Comparison of ENCODE assay signal across 14 cellular contexts in the genomic region with DNA sequence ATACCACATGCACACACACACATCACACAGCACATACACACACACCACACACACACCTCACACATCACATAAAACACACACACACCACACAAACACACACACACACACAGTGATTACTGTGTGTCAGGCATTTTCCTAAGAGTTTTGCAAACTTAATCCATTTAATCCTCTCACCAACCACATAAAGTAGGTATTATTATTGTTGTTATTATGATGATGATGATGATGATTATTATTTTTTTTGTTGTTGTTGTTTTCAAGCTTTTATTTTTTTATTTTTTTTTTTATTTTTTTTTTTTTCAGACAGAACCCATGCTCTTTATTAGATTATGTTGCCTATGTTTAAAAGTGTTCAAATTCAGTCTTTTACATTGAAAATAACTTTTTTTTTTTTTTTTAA. TPM values are rescaled to one million over a fixed set of nuclear protein-coding genes. Genes with fewer than 3 reads are reported as not detected.
DNase-seq lines count a peak whose midpoint lies in the region; ATAC-seq and TF ChIP-seq lines count a peak whose summit lies in the region.
"Had no signal": no experiment of that assay in that cellular context is flagged by ENCODE, and none has a peak within 500 bp of the region (broad histone marks: within the 10 kb centered on the region; RNA-seq: fewer than 3 reads in every experiment).

No MANE protein-coding gene starts in this region.

- no peak overlapping the region for H3K27ac ChIP-seq in H9 (ENCODE audit: insufficient read length, low read depth, low read length)
- H3K27ac ChIP-seq: WERI-Rb-1 had no signal

- H2AFZ ChIP-seq in H9 (ENCODE audit: low read length), result no peak overlapping the region

- no peak overlapping the region for H3K23ac ChIP-seq in H9 (ENCODE audit: insufficient read length, low read depth, low read length)

- no peak overlapping the region for H3K4ac ChIP-seq in H9 (ENCODE audit: low read depth, low read length)

- H3K27me3 ChIP-seq in H9 (ENCODE audit: insufficient read depth, low read length), result no peaks in the 10 kb centered on the region

- peaks cover 1% of the 10 kb centered on the region; the same call in 1 of the 2 replicates for H3K79me2 ChIP-seq in H9 (ENCODE audit: insufficient read depth, low read length)

- no peak overlapping the region for H2BK20ac ChIP-seq in H9 (ENCODE audit: low read depth, low read length, poor library complexity, severe bottlenecking)

- TF ChIP-seq CTCF in H9 (conservative IDR thresholded peaks at IDR 0.05), result no peak

- H2BK12ac ChIP-seq in H9 (ENCODE audit: insufficient read length, low read depth, low read length), result no peak overlapping the region

- H3K4me1 Mint-ChIP-seq in activated T-cell treated with anti-CD3 and anti-CD28 coated beads, Interleukin-2, amount 50 U/mL, for 72 hours (ENCODE audit: low read depth), result peaks cover 33% of the 10 kb centered on the region
- H3K4me1 Mint-ChIP-seq in T-helper 17 cell (peaks cover 36% of the 10 kb centered on the region), H9 (peaks cover 17 to 18% of the 10 kb centered on the region in 2 experiments; a peak in 3 of 4 replicates)
- H3K4me1 Mint-ChIP-seq in dendritic cell treated with granulocyte-macrophage colony-stimulating factor and Interleukin-4, amounts not matched to agents 40 ng/mL and 50 ng/mL, for 4 days (ENCODE audit: low read depth), result peaks cover 52% of the 10 kb centered on the region
- peaks cover 44% of the 10 kb centered on the region for H3K4me1 Mint-ChIP-seq in stimulated activated effector memory CD8-positive, alpha-beta T cell treated with anti-CD3 and anti-CD28 coated beads, Interleukin-12 subunit alpha, Interleukin-12 subunit beta, amount 100 ng/mL, for 72 hours

- peaks cover 8 to 14% of the 10 kb centered on the region in 2 donors for H3K36me3 Mint-ChIP-seq in activated T-cell treated with anti-CD3 and anti-CD28 coated beads, Interleukin-2, amount 50 U/mL, for 72 hours (ENCODE audit: insufficient read depth in 2 of 2)
- peaks cover 5% of the 10 kb centered on the region for H3K36me3 Mint-ChIP-seq in T-helper 17 cell (ENCODE audit: low read depth)
- H3K36me3 Mint-ChIP-seq in dendritic cell treated with granulocyte-macrophage colony-stimulating factor and Interleukin-4, amounts not matched to agents 40 ng/mL and 50 ng/mL, for 4 days (ENCODE audit: low read depth), result peaks cover 72% of the 10 kb centered on the region
- H3K36me3 Mint-ChIP-seq in stimulated activated effector memory CD8-positive, alpha-beta T cell treated with anti-CD3 and anti-CD28 coated beads, Interleukin-12 subunit alpha, Interleukin-12 subunit beta, amount 100 ng/mL, for 72 hours, result peaks cover 81% of the 10 kb centered on the region
- H3K36me3 Mint-ChIP-seq in H9 (ENCODE audit: insufficient read depth in 1 of 3, low read depth in 3 of 3), result peaks cover 13 to 78% (median 47%) of the 10 kb centered on the region in 3 experiments

- peak overlapping the region; percentile 11 to 67 for H3K4me3 Mint-ChIP-seq in activated T-cell treated with anti-CD3 and anti-CD28 coated beads, Interleukin-2, amount 50 U/mL, for 72 hours
- H3K4me3 Mint-ChIP-seq in T-helper 17 cell (peak overlapping the region; percentile 76), H9 (no peak overlapping the region; a peak in 1 of 5 replicates)
- no peak overlapping the region for H3K4me3 Mint-ChIP-seq in dendritic cell treated with granulocyte-macrophage colony-stimulating factor and Interleukin-4, amounts not matched to agents 40 ng/mL and 50 ng/mL, for 4 days
- peak overlapping the region; percentile 78 for H3K4me3 Mint-ChIP-seq in stimulated activated effector memory CD8-positive, alpha-beta T cell treated with anti-CD3 and anti-CD28 coated beads, Interleukin-12 subunit alpha, Interleukin-12 subunit beta, amount 100 ng/mL, for 72 hours
- H3K4me3 Mint-ChIP-seq: neural crest cell had no signal

- no peak for ATAC-seq in activated T-cell treated with anti-CD3 and anti-CD28 coated beads, Interleukin-2, amount 50 U/mL, for 72 hours (replicated peaks in 1 of 2)
- no peak for ATAC-seq in T-helper 17 cell
- no peak for ATAC-seq in stimulated activated effector memory CD8-positive, alpha-beta T cell treated with anti-CD3 and anti-CD28 coated beads, Interleukin-12 subunit alpha, Interleukin-12 subunit beta, amount 100 ng/mL, for 72 hours
- ATAC-seq in HG02981 (IDR thresholded peaks at IDR 0.05; ENCODE audit: unreplicated experiment), result no peak
- no peak for ATAC-seq in GM18519 (IDR thresholded peaks at IDR 0.05; ENCODE audit: low FRiP score, unreplicated experiment)
- ATAC-seq: GM12878 had no signal

- H3K27me3 Mint-ChIP-seq in activated T-cell treated with anti-CD3 and anti-CD28 coated beads, Interleukin-2, amount 50 U/mL, for 72 hours (ENCODE audit: low read depth), result no peaks in the 10 kb centered on the region
- H3K27me3 Mint-ChIP-seq in T-helper 17 cell, result no peaks in the 10 kb centered on the region
- no peaks in the 10 kb centered on the region for H3K27me3 Mint-ChIP-seq in dendritic cell treated with granulocyte-macrophage colony-stimulating factor and Interleukin-4, amounts not matched to agents 40 ng/mL and 50 ng/mL, for 4 days
- no peaks in the 10 kb centered on the region for H3K27me3 Mint-ChIP-seq in H9 (ENCODE audit: low read depth)

- no peak overlapping the region for H4K5ac ChIP-seq in H9 (ENCODE audit: insufficient read length, low read depth, low read length)

- H2BK120ac ChIP-seq in H9 (ENCODE audit: low read depth, low read length, poor library complexity, severe bottlenecking), result no peak overlapping the region

- no peak overlapping the region for H4K91ac ChIP-seq in H9 (ENCODE audit: insufficient read length, low read depth, low read length)

- H3K4me2 ChIP-seq in H9 (ENCODE audit: insufficient read depth, insufficient read length, low read length), result no peak overlapping the region
- H3K4me2 ChIP-seq: KMS-11 had no signal

- no peak overlapping the region for H3K14ac ChIP-seq in H9 (ENCODE audit: insufficient read depth, low read length)

- H2AK5ac ChIP-seq in H9 (ENCODE audit: insufficient read length, low read length), result no peak overlapping the region

- H3T11ph ChIP-seq in H9 (ENCODE audit: low read length), result no peak overlapping the region

- no peaks in the 10 kb centered on the region for H3K9me3 Mint-ChIP-seq in activated T-cell treated with anti-CD3 and anti-CD28 coated beads, Interleukin-2, amount 50 U/mL, for 72 hours
- no peaks in the 10 kb centered on the region for H3K9me3 Mint-ChIP-seq in dendritic cell treated with granulocyte-macrophage colony-stimulating factor and Interleukin-4, amounts not matched to agents 40 ng/mL and 50 ng/mL, for 4 days
- no peaks in the 10 kb centered on the region for H3K9me3 Mint-ChIP-seq in stimulated activated effector memory CD8-positive, alpha-beta T cell treated with anti-CD3 and anti-CD28 coated beads, Interleukin-12 subunit alpha, Interleukin-12 subunit beta, amount 100 ng/mL, for 72 hours
- no peaks in the 10 kb centered on the region for H3K9me3 Mint-ChIP-seq in H9
- H3K9me3 Mint-ChIP-seq: neural crest cell had no signal

- no peaks in the 10 kb centered on the region for H3K79me1 ChIP-seq in H9 (ENCODE audit: insufficient read depth, low read depth, low read length, poor library complexity, severe bottlenecking)

- no peak for DNase-seq in activated T-cell treated with anti-CD3 and anti-CD28 coated beads, Interleukin-2, amount 50 U/mL, for 72 hours
- DNase-seq in activated T-cell treated with anti-CD3 and anti-CD28 coated beads, Interleukin-2, amount 50 U/mL, for 48 hours, result no peak
- DNase-seq in T-helper 17 cell (no peak), H9 (no peak)
- no peak for DNase-seq in stimulated activated effector memory CD8-positive, alpha-beta T cell treated with anti-CD3 and anti-CD28 coated beads, Interleukin-12 subunit alpha, Interleukin-12 subunit beta, amount 100 ng/mL, for 72 hours (ENCODE audit: low spot score in 2 of 2)
- DNase-seq: mammary epithelial cell, NCI-H1048, WERI-Rb-1 had no signal

- no peaks in the 10 kb centered on the region for H3K23me2 ChIP-seq in H9 (ENCODE audit: insufficient read length, low read depth, low read length, poor library complexity, severe bottlenecking)

- no peak overlapping the region for H3K56ac ChIP-seq in H9 (ENCODE audit: insufficient read length, low read depth, low read length)

- H3K18ac ChIP-seq in H9 (ENCODE audit: insufficient read length, low read depth, low read length), result no peak overlapping the region

- H3K9me3 ChIP-seq in T-helper 17 cell (ENCODE audit: control insufficient read depth, low read length, poor library complexity, severe bottlenecking) (no peaks in the 10 kb centered on the region), H9 (ENCODE audit: control insufficient read depth, low read depth, low read length) (no peaks in the 10 kb centered on the region)

- intact Hi-C loops in dendritic cell treated with granulocyte-macrophage colony-stimulating factor and Interleukin-4, amounts not matched to agents 40 ng/mL and 50 ng/mL, for 4 days (cut with micrococcal nuclease), result no loop called here

- no peak overlapping the region for H4K8ac ChIP-seq in H9 (replicated peaks; ENCODE audit: insufficient read length, low read depth, low read length)

- no peak overlapping the region for H2BK5ac ChIP-seq in H9 (ENCODE audit: insufficient read length, low read length)

- H3K4me1 ChIP-seq in H9 (ENCODE audit: insufficient read depth, low read length), result no peaks in the 10 kb centered on the region

- no peak overlapping the region for H3K9ac ChIP-seq in H9 (ENCODE audit: extremely low read depth, insufficient read length, low read length)
- H3K9ac ChIP-seq: KMS-11 had no signal

- no peaks in the 10 kb centered on the region for H4K20me1 ChIP-seq in H9 (ENCODE audit: control insufficient read depth, insufficient read depth, insufficient read length)

- H2BK15ac ChIP-seq in H9 (ENCODE audit: low read depth, low read length), result no peak overlapping the region

- peak overlapping the region; percentile 84 for H3K27ac Mint-ChIP-seq in activated T-cell treated with anti-CD3 and anti-CD28 coated beads, Interleukin-2, amount 50 U/mL, for 72 hours
- H3K27ac Mint-ChIP-seq in T-helper 17 cell, result peak overlapping the region; percentile 98
- peak overlapping the region; percentile 90 for H3K27ac Mint-ChIP-seq in dendritic cell treated with granulocyte-macrophage colony-stimulating factor and Interleukin-4, amounts not matched to agents 40 ng/mL and 50 ng/mL, for 4 days
- peak overlapping the region; percentile 99 for H3K27ac Mint-ChIP-seq in stimulated activated effector memory CD8-positive, alpha-beta T cell treated with anti-CD3 and anti-CD28 coated beads, Interleukin-12 subunit alpha, Interleukin-12 subunit beta, amount 100 ng/mL, for 72 hours
- no peak overlapping the region; a peak in 1 of 7 replicates for H3K27ac Mint-ChIP-seq in H9

RNA-seq across cellular contexts. Expression of gene JADE2, which starts 31.5 kb away (rescaled TPM):
- total RNA-seq in activated T-cell treated with anti-CD3 and anti-CD28 coated beads, Interleukin-2, amount 50 U/mL, for 72 hours, result 10 to 100 TPM; 87.0 to 88.8 TPM
- 100 to 1,000 TPM; 129 to 138 TPM for total RNA-seq in T-helper 17 cell
- total RNA-seq in H9 (2021), result 99.7 and 101 TPM in 2 replicates

Comparison
In these comparisons a context has a peak if more than half of its experiments do, and no peak if none do; other contexts are left out.
1. H3K27ac Mint-ChIP-seq: peak in activated T-cell treated with anti-CD3 and anti-CD28 coated beads, Interleukin-2, amount 50 U/mL, for 72 hours (single experiment), T-helper 17 cell (single experiment), dendritic cell treated with granulocyte-macrophage colony-stimulating factor and Interleukin-4, amounts not matched to agents 40 ng/mL and 50 ng/mL, for 4 days (single experiment) and stimulated activated effector memory CD8-positive, alpha-beta T cell treated with anti-CD3 and anti-CD28 coated beads, Interleukin-12 subunit alpha, Interleukin-12 subunit beta, amount 100 ng/mL, for 72 hours (single experiment); none in H9 (0 of 3).
2. H3K4me3 Mint-ChIP-seq: peak in activated T-cell treated with anti-CD3 and anti-CD28 coated beads, Interleukin-2, amount 50 U/mL, for 72 hours (2 of 2), T-helper 17 cell (single experiment) and stimulated activated effector memory CD8-positive, alpha-beta T cell treated with anti-CD3 and anti-CD28 coated beads, Interleukin-12 subunit alpha, Interleukin-12 subunit beta, amount 100 ng/mL, for 72 hours (single experiment); none in dendritic cell treated with granulocyte-macrophage colony-stimulating factor and Interleukin-4, amounts not matched to agents 40 ng/mL and 50 ng/mL, for 4 days (single experiment) and H9 (0 of 2).